ENCODE assay signal across 10 cellular contexts in genomic region chr4:73470728-73471127, GRCh38. TPM values are rescaled to one million over a fixed set of nuclear protein-coding genes. Genes with fewer than 3 reads are reported as not detected.
"Had no signal": no experiment of that assay in that cellular context is flagged by ENCODE, and none has a peak within 500 bp of the region (broad histone marks: within the 10 kb centered on the region; RNA-seq: fewer than 3 reads in every experiment).

No MANE protein-coding gene starts in this region.

- FAIRE-seq: H1, H54, HTR-8/SVneo had no signal

- H3K9ac ChIP-seq: GM23248, KMS-11 had no signal

- H3K4me1 Mint-ChIP-seq: H9 had no signal

- H3K4me3 Mint-ChIP-seq: H9 had no signal

- H2AFZ ChIP-seq: GM23248 had no signal

- DNase-seq: GM23248, H9, HCEC 1CT, Karpas-422, KBM-7 had no signal

- H3K27ac Mint-ChIP-seq: H9 had no signal

- H3K4me2 ChIP-seq: KMS-11 had no signal

- H3K4me3 ChIP-seq: GM23248 had no signal

- H3K27ac ChIP-seq: GM23248, KMS-11 had no signal

RNA-seq across cellular contexts. Expression of gene AFM, which starts 10.8 kb away (rescaled TPM):
- total RNA-seq: GM23248, H1, H9, HT-29 had no signal
- polyA plus RNA-seq: GM23248, H1 had no signal

RNA-seq across cellular contexts. Expression of gene AFP, which starts 34.7 kb away (rescaled TPM):
- total RNA-seq: GM23248, HT-29 had no signal
